ENCODE assay signal across 22 cellular contexts in the genomic region with DNA sequence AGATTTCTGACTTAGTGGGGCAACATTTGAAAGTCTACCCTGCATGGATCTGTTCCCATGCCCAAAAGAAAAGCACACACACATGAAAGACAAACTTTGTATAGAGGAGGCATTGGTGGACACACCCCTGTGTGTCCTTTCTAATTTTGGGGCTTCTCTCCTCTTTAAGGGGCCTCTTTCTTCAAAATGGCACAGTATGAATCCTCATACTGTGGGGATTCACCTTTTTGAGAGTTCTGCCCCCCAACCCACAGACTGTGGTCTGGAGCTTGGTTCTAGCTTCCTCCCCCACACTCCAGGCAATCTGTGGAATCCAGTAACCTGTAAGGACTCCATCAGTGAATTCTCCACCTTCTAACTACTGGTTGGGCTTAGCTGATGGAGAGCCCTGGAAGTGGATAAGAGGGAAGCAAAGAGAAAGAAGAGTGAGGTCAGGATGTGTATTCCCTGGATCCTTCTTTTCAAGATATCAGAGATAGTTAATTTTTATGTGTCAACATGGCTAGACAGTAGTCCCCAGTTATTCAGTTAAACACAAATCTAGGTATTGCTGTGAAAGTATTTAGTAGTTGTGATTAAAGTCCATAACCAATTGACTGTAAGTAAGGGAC. TPM values are rescaled to one million over a fixed set of nuclear protein-coding genes. Genes with fewer than 3 reads are reported as not detected.
DNase-seq lines count a peak whose midpoint lies in the region; ATAC-seq, FAIRE-seq and TF ChIP-seq lines count a peak whose summit lies in the region.
"Had no signal": no experiment of that assay in that cellular context is flagged by ENCODE, and none has a peak within 500 bp of the region (broad histone marks: within the 10 kb centered on the region; RNA-seq: fewer than 3 reads in every experiment).

No MANE protein-coding gene starts in this region.

- no peak overlapping the region for H2BK120ac ChIP-seq in mesendoderm (ENCODE audit: low read depth, low read length)

- H3K9me3 Mint-ChIP-seq in stimulated activated naive CD8-positive, alpha-beta T cell treated with anti-CD3 and anti-CD28 coated beads, Interleukin-15, amount 100 ng/mL, for 72 hours, result peaks cover 45 to 47% of the 10 kb centered on the region in 2 donors

- TF ChIP-seq CTCF in K562 (IDR thresholded peaks at IDR 0.05 in 2 of 3, conservative IDR thresholded peaks at IDR 0.05 in 1 of 3; ENCODE audit: insufficient read depth in 2 of 3, low read depth in 1 of 3, low read length in 3 of 3) (no peak), transverse colon (IDR thresholded peaks at IDR 0.05) (no peak)

- no peak for TF ChIP-seq RAD21 in K562 (CRISPR knock-in tag; conservative IDR thresholded peaks at IDR 0.05 in 1 of 2, IDR thresholded peaks at IDR 0.05 in 1 of 2)

- in situ Hi-C loops in K562 (cut with MboI) (no loop called here), transverse colon (cut with MboI; ENCODE audit: low pct_ligation_motif_present in 1 of 4, low pct_unique_long_range_greater_than_20kb in 1 of 4, low sequenced_read_pairs in 3 of 4) (no loop called here)

- BruUV-seq in K562 (replicated peaks; lab: Mats Ljungman, UMichigan), result no TSS peak

- H2AK5ac ChIP-seq in mesendoderm (ENCODE audit: low read length), result no peak overlapping the region

- POLR2A ChIA-PET in K562 (lab: Yijun Ruan, JAX), result no interaction called here

- no peak for FAIRE-seq in K562 (lab: Jason Lieb, UNC)
- FAIRE-seq: A549, D721Med had no signal

- H3K56ac ChIP-seq in mesendoderm (ENCODE audit: low read length), result no peak overlapping the region

- no peak overlapping the region for H3K18ac ChIP-seq in mesendoderm (ENCODE audit: low read length)

- TF ChIP-seq EP300 in K562 (IDR thresholded peaks at IDR 0.05; ENCODE audit: low read length), result no peak
- no peak for TF ChIP-seq EP300 in transverse colon (IDR thresholded peaks at IDR 0.05; ENCODE audit: low read depth)

- no peaks in the 10 kb centered on the region for H4K20me1 ChIP-seq in K562 (replicated peaks; ENCODE audit: control insufficient read depth, insufficient read depth, low read length)
- H4K20me1 ChIP-seq: BLaER1 treated with 17β-estradiol and CSF1 and Interleukin-3, amounts not matched to agents 10 nM and 100 nM had no signal

- no peak for DNase-seq in stimulated activated naive CD8-positive, alpha-beta T cell treated with anti-CD3 and anti-CD28 coated beads, Interleukin-15, Interleukin-2, amounts not matched to agents 100 U/mL and 50 U/mL, for 24 hours
- DNase-seq in stimulated activated naive CD8-positive, alpha-beta T cell treated with anti-CD3 and anti-CD28 coated beads, Interleukin-15, amount 100 ng/mL, for 72 hours, result no peak
- DNase-seq in K562 (ENCODE audit: extremely low read depth in 1 of 4, low spot score in 3 of 4) (no peak), mesendoderm (peak; percentile 11), transverse colon (no peak), nucleus accumbens (lab: John Stamatoyannopoulos, UW) (no peak)
- DNase-seq: 8988T; ACHN; AML-193; BE2C; CD4-positive, alpha-beta T cell; CD8-positive, alpha-beta memory T cell; DMS 273 treated with DMSO at 0.1 percent for 48 hours; DMS79; GF-D8; GOT3; H7; HCEC 1CT had no signal

- H2BK15ac ChIP-seq in mesendoderm (replicated peaks; ENCODE audit: low read depth), result no peak overlapping the region

- H3K4ac ChIP-seq in mesendoderm (ENCODE audit: low read depth, low read length), result no peak overlapping the region

- H3K27me3 Mint-ChIP-seq in stimulated activated naive CD8-positive, alpha-beta T cell treated with anti-CD3 and anti-CD28 coated beads, Interleukin-15, amount 100 ng/mL, for 72 hours, result peaks cover 25% of the 10 kb centered on the region

- H3K4me1 ChIP-seq in K562 (replicated peaks in 1 of 2; ENCODE audit: control insufficient read depth in 2 of 2, insufficient read depth in 2 of 2, low read length in 2 of 2), result peaks cover 0 to 4% of the 10 kb centered on the region in 2 experiments; a peak in 1 of 5 replicates
- H3K4me1 ChIP-seq in mesendoderm (ENCODE audit: control insufficient read depth, low read depth, low read length), result no peaks in the 10 kb centered on the region
- no peaks in the 10 kb centered on the region for H3K4me1 ChIP-seq in transverse colon
- H3K4me1 ChIP-seq: A549; BE2C; BLaER1 treated with 17β-estradiol and CSF1 and Interleukin-3, amounts not matched to agents 10 nM and 100 nM had no signal

- no peak overlapping the region for H3K4me3 ChIP-seq in K562
- no peak overlapping the region for H3K4me3 ChIP-seq in mesendoderm (ENCODE audit: low read length)
- H3K4me3 ChIP-seq in transverse colon, result no peak overlapping the region
- H3K4me3 ChIP-seq: A549; BLaER1 treated with 17β-estradiol and CSF1 and Interleukin-3, amounts not matched to agents 10 nM and 100 nM had no signal

- H3K4me3 Mint-ChIP-seq in stimulated activated naive CD8-positive, alpha-beta T cell treated with anti-CD3 and anti-CD28 coated beads, Interleukin-15, amount 100 ng/mL, for 72 hours, result no peak overlapping the region
- H3K4me3 Mint-ChIP-seq: CD14-positive monocyte; CD4-positive, alpha-beta T cell; CD8-positive, alpha-beta memory T cell had no signal

- H3K9me1 ChIP-seq in K562 (ENCODE audit: control insufficient read depth, insufficient read depth, low read length), result no peaks in the 10 kb centered on the region

- H3K9me3 ChIP-seq in K562 (replicated peaks; ENCODE audit: control insufficient read depth, insufficient read depth, low read depth, low read length), result no peaks in the 10 kb centered on the region
- H3K9me3 ChIP-seq in transverse colon, result peaks cover 6 to 13% of the 10 kb centered on the region in 2 donors

- H3K4me2 ChIP-seq in K562 (ENCODE audit: insufficient read depth, low read length) (no peak overlapping the region), mesendoderm (ENCODE audit: low read length) (no peak overlapping the region)
- H3K4me2 ChIP-seq: A549; BLaER1 treated with 17β-estradiol and CSF1 and Interleukin-3, amounts not matched to agents 10 nM and 100 nM had no signal

- H4K8ac ChIP-seq in mesendoderm (ENCODE audit: low read depth, low read length), result no peak overlapping the region

- H3K27me3 ChIP-seq in K562 (ENCODE audit: control insufficient read depth in 2 of 2, insufficient read depth in 2 of 2, low read length in 2 of 2) (no peaks in the 10 kb centered on the region), mesendoderm (ENCODE audit: insufficient read depth, low read length, poor library complexity) (no peaks in the 10 kb centered on the region), transverse colon (no peaks in the 10 kb centered on the region)
- H3K27me3 ChIP-seq: BE2C; BLaER1 treated with 17β-estradiol and CSF1 and Interleukin-3, amounts not matched to agents 10 nM and 100 nM had no signal

- peak; percentile 43 for ATAC-seq in stimulated activated naive CD8-positive, alpha-beta T cell treated with anti-CD3 and anti-CD28 coated beads, Interleukin-15, Interleukin-2, amounts not matched to agents 100 U/mL and 50 U/mL, for 24 hours
- ATAC-seq in stimulated activated naive CD8-positive, alpha-beta T cell treated with anti-CD3 and anti-CD28 coated beads, Interleukin-15, amount 100 ng/mL, for 72 hours, result no peak
- no peak for ATAC-seq in K562
- ATAC-seq: A549 had no signal

- TF ChIP-seq POLR2A in K562 (conservative IDR thresholded peaks at IDR 0.05) (no peak), transverse colon (IDR thresholded peaks at IDR 0.05) (no peak)

- H2BK5ac ChIP-seq in mesendoderm (ENCODE audit: low read length), result no peak overlapping the region

- intact Hi-C loops in K562 (cut with micrococcal nuclease) (no loop called here), transverse colon (cut with DNase I; ENCODE audit: low total_unique reads) (no loop called here)

- no peak overlapping the region for H3K27ac Mint-ChIP-seq in stimulated activated naive CD8-positive, alpha-beta T cell treated with anti-CD3 and anti-CD28 coated beads, Interleukin-15, amount 100 ng/mL, for 72 hours
- H3K27ac Mint-ChIP-seq: CD14-positive monocyte; CD4-positive, alpha-beta T cell; CD8-positive, alpha-beta memory T cell had no signal

- H3K36me3 ChIP-seq in K562 (ENCODE audit: control insufficient read depth, insufficient read depth, low read length) (no peaks in the 10 kb centered on the region), mesendoderm (ENCODE audit: control insufficient read depth, insufficient read depth, low read length) (no peaks in the 10 kb centered on the region), transverse colon (no peaks in the 10 kb centered on the region)
- H3K36me3 ChIP-seq: BE2C had no signal

- H3K23ac ChIP-seq in mesendoderm (ENCODE audit: low read length), result no peak overlapping the region

- H4K5ac ChIP-seq in mesendoderm (ENCODE audit: low read length), result no peak overlapping the region

- H3K79me2 ChIP-seq in K562 (ENCODE audit: control insufficient read depth, insufficient read depth, low read length) (no peaks in the 10 kb centered on the region), mesendoderm (ENCODE audit: control insufficient read depth, insufficient read depth, low read length) (no peaks in the 10 kb centered on the region)

- H2AFZ ChIP-seq in K562 (ENCODE audit: low read depth, low read length), result no peak overlapping the region

- H3K27ac ChIP-seq in K562 (ENCODE audit: extremely low read depth, low read depth, low read length), result no peak overlapping the region
- H3K27ac ChIP-seq in mesendoderm (ENCODE audit: low read depth, low read length), result no peak overlapping the region
- H3K27ac ChIP-seq in transverse colon, result no peak overlapping the region
- H3K27ac ChIP-seq: A549; BLaER1 treated with 17β-estradiol and CSF1 and Interleukin-3, amounts not matched to agents 10 nM and 100 nM had no signal

- H3K79me1 ChIP-seq in mesendoderm (ENCODE audit: low read length), result no peaks in the 10 kb centered on the region

- H3K9ac ChIP-seq in K562 (ENCODE audit: insufficient read depth in 1 of 2, low read depth in 2 of 2, low read length in 2 of 2) (no peak overlapping the region), mesendoderm (ENCODE audit: low read length) (no peak overlapping the region)
- H3K9ac ChIP-seq: BLaER1 treated with 17β-estradiol and CSF1 and Interleukin-3, amounts not matched to agents 10 nM and 100 nM had no signal

- CTCF ChIA-PET in K562 (lab: Yijun Ruan, JAX; ENCODE audit: low intra/inter-chr PET ratio), result no interaction called here

- peaks cover 15% of the 10 kb centered on the region for H3K4me1 Mint-ChIP-seq in stimulated activated naive CD8-positive, alpha-beta T cell treated with anti-CD3 and anti-CD28 coated beads, Interleukin-15, amount 100 ng/mL, for 72 hours
- H3K4me1 Mint-ChIP-seq: CD14-positive monocyte had no signal

RNA-seq across cellular contexts. Expression of a gene that starts 32.4 kb away (rescaled TPM):
- total RNA-seq in K562 (2011; cell fraction: chromatin; rRNA removed; ENCODE audit: low replicate concordance), result 85.3 and 114 TPM in 2 replicates
- 56.5 and 61.6 TPM in 2 replicates for total RNA-seq in K562 (2011; cell fraction: nucleolus; rRNA removed)
- 58.1 and 77.3 TPM in 2 replicates for total RNA-seq in K562 (2011; cell fraction: nucleoplasm; rRNA removed)
- 90.8 and 91.6 TPM in 2 replicates for total RNA-seq in K562 (2014; rRNA removed)
- 77.8 and 81.9 TPM in 2 replicates for total RNA-seq in K562 (2014; rRNA removed; fragmentation: Illumina TruSeq; extraction: Trizol)
- total RNA-seq in K562 (2015; rRNA removed; fragmentation: Illumina TruSeq; extraction: Trizol), result 62.2 and 63.9 TPM in 2 replicates
- total RNA-seq in K562 (2021), result 97.9 and 109 TPM in 2 replicates
- 37.2 and 39.0 TPM in 2 replicates for polyA plus RNA-seq in K562 (2011; rRNA removed)
- 26.0 and 31.7 TPM in 2 replicates for polyA plus RNA-seq in K562 (2011; cell fraction: cytosol; rRNA removed)
- polyA plus RNA-seq in K562 (2011; cell fraction: nucleus; rRNA removed), result 39.8 and 46.6 TPM in 2 replicates
- polyA plus RNA-seq in K562 (2012), result 14.5 and 19.6 TPM in 2 replicates
- polyA plus RNA-seq in K562 (2014; fragmentation: Illumina TruSeq; extraction: Trizol), result 37.1 and 44.4 TPM in 2 replicates
- 10 to 100 TPM in 1 of 2 experiments, 1 to 10 TPM in 1; 7.6 to 15.0 TPM for polyA plus RNA-seq in K562 (2014; fragmentation: Nextera tagmentation; extraction: Ambion mirVana)
- polyA plus RNA-seq in K562 (2014; rRNA removed), result 24.5 and 27.3 TPM in 2 replicates
- polyA minus RNA-seq in K562 (2011; rRNA and poly(A)+ RNA removed), result 108 and 112 TPM in 2 replicates
- polyA minus RNA-seq in K562 (2011; cell fraction: cytosol; rRNA and poly(A)+ RNA removed), result 119 and 123 TPM in 2 replicates
- polyA minus RNA-seq in K562 (2011; cell fraction: nucleus; rRNA and poly(A)+ RNA removed), result 84.6 and 94.7 TPM in 2 replicates
- polyA plus RNA-seq in mesendoderm (2013, experiment 1 of 2), result 10.9 TPM
- polyA plus RNA-seq in mesendoderm (2013, experiment 2 of 2), result 9.9 TPM
- 10 to 100 TPM; 12.9 to 32.7 (median 21.6) TPM for total RNA-seq in transverse colon
